In genomic region chr11:2305862-2306823, GRCh38 we compare ENCODE assay signal across 8 cellular contexts. TPM values are rescaled to one million over a fixed set of nuclear protein-coding genes. Genes with fewer than 3 reads are reported as not detected.
DNase-seq lines count a peak whose midpoint lies in the region; ATAC-seq and TF ChIP-seq lines count a peak whose summit lies in the region.

No MANE protein-coding gene starts in this region.

- TF ChIP-seq EP300 in SK-N-SH (IDR thresholded peaks at IDR 0.05; ENCODE audit: borderline replicate concordance in 1 of 2, low read depth in 1 of 2, low read length in 1 of 2) (peak in 1 of 2 experiments; percentile 63; a peak in 1 of 4 replicates), esophagus muscularis mucosa (IDR thresholded peaks at IDR 0.05) (no peak)

- H4K20me1 ChIP-seq in BLaER1 treated with 17β-estradiol and CSF1 and Interleukin-3, amounts not matched to agents 10 nM and 100 nM = peaks cover 0 to 9% (median 0%) of the 10 kb centered on the region in 11 experiments; a peak in 3 of 22 replicates
- H4K20me1 ChIP-seq in SK-N-SH (ENCODE audit: insufficient read depth) = no peaks in the 10 kb centered on the region

- no peak for TF ChIP-seq CTCF in SK-N-SH (IDR thresholded peaks at IDR 0.05)
- TF ChIP-seq CTCF in esophagus muscularis mucosa (IDR thresholded peaks at IDR 0.05) = no peak
- no peak for TF ChIP-seq CTCF in neutrophil (IDR thresholded peaks at IDR 0.05)

- H3K36me3 ChIP-seq in BLaER1 treated with 17β-estradiol and CSF1 and Interleukin-3, amounts not matched to agents 10 nM and 100 nM = no peaks in the 10 kb centered on the region
- no peaks in the 10 kb centered on the region for H3K36me3 ChIP-seq in SK-N-SH (replicated peaks in 1 of 2; ENCODE audit: control insufficient read depth in 1 of 2, insufficient read depth in 2 of 2, low read length in 1 of 2)
- H3K36me3 ChIP-seq in esophagus muscularis mucosa = no peaks in the 10 kb centered on the region
- H3K36me3 ChIP-seq in neutrophil = peaks cover 4% of the 10 kb centered on the region

- H2AFZ ChIP-seq in SK-N-SH (ENCODE audit: low read depth) = peak overlapping the region; percentile 86

- H3K79me2 ChIP-seq in SK-N-SH (ENCODE audit: insufficient read depth) = no peaks in the 10 kb centered on the region

- peak overlapping the region in 5 of 10 experiments; percentile 8 to 46 (median 27); a peak in 4 of 20 replicates for H3K4me3 ChIP-seq in BLaER1 treated with 17β-estradiol and CSF1 and Interleukin-3, amounts not matched to agents 10 nM and 100 nM
- H3K4me3 ChIP-seq in SK-N-SH (ENCODE audit: low read depth in 2 of 2, low read length in 1 of 2) = no peak overlapping the region
- H3K4me3 ChIP-seq in esophagus muscularis mucosa = peak overlapping the region; percentile 12 to 28 (median 22)
- H3K4me3 ChIP-seq in neutrophil (ENCODE audit: low read depth in 1 of 2, low read length in 1 of 2) = peak overlapping the region; percentile 38 to 77

- H3K9ac ChIP-seq in BLaER1 treated with 17β-estradiol and CSF1 and Interleukin-3, amounts not matched to agents 10 nM and 100 nM = peak overlapping the region in 10 of 11 experiments; percentile 4 to 70 (median 53); a peak in 16 of 22 replicates
- H3K9ac ChIP-seq in SK-N-SH = peak overlapping the region; percentile 69

- POLR2A ChIA-PET in SK-N-SH (lab: Yijun Ruan, JAX) = interaction anchor here (0.6 to 1.3 kb wide), 5 partner anchors 94 to 114 kb away, joined by 3 to 4 read pairs (median 3); partner anchors contain the start of gene TSSC4

- intact Hi-C loops in esophagus muscularis mucosa (cut with DNase I) = loop anchor here (1.0 to 10.0 kb wide), 5 partner anchors 71 to 591 kb away; partner anchors contain the start of gene CD81

- CTCF ChIA-PET in SK-N-SH (lab: Yijun Ruan, JAX) = interaction anchor here (0.8 to 13.9 kb wide), 22 partner anchors 11 to 596 kb away, joined by 3 to 318 read pairs (median 6); partner anchors contain the start of genes CD81 and TSSC4

- TF ChIP-seq POLR2A in esophagus muscularis mucosa (IDR thresholded peaks at IDR 0.05; ENCODE audit: low read depth) = no peak

- H3K27me3 ChIP-seq in BLaER1 treated with 17β-estradiol and CSF1 and Interleukin-3, amounts not matched to agents 10 nM and 100 nM = peaks cover 0 to 4% (median 0%) of the 10 kb centered on the region in 11 experiments; a peak in 2 of 22 replicates
- H3K27me3 ChIP-seq in SK-N-SH (ENCODE audit: insufficient read depth) (no peaks in the 10 kb centered on the region), esophagus muscularis mucosa (no peaks in the 10 kb centered on the region), neutrophil (no peaks in the 10 kb centered on the region)

- peak overlapping the region in 9 of 11 experiments; percentile 4 to 71 (median 51); a peak in 14 of 22 replicates for H3K27ac ChIP-seq in BLaER1 treated with 17β-estradiol and CSF1 and Interleukin-3, amounts not matched to agents 10 nM and 100 nM
- H3K27ac ChIP-seq in SK-N-SH (ENCODE audit: low read depth in 2 of 2, low read length in 1 of 2) (peak overlapping the region; percentile 82 to 87), esophagus muscularis mucosa (replicated peaks in 1 of 4) (peak overlapping the region; percentile 79 to 89 (median 88)), neutrophil (peak overlapping the region; percentile 97)

- WGBS in SK-N-SH (ENCODE audit: low lambda C conversion rate) = 48% methylated on average over 15 of the region's 16 CpGs
- 14% methylated on average over 16 of the region's 16 CpGs for whole genome bisulfite sequencing in esophagus muscularis mucosa

- TF ChIP-seq RAD21 in SK-N-SH (IDR thresholded peaks at IDR 0.05; ENCODE audit: low read length) = no peak

- H3K9me2 ChIP-seq in SK-N-SH = no peaks in the 10 kb centered on the region

- no peak for ATAC-seq in GM18511 (IDR thresholded peaks at IDR 0.05; ENCODE audit: unreplicated experiment)

- peaks cover 4% of the 10 kb centered on the region for H3F3A ChIP-seq in SK-N-SH (replicated peaks; ENCODE audit: insufficient read depth)

- H3K4me2 ChIP-seq in BLaER1 treated with 17β-estradiol and CSF1 and Interleukin-3, amounts not matched to agents 10 nM and 100 nM = peak overlapping the region; percentile 47 to 100 (median 83)
- peak overlapping the region; percentile 72 for H3K4me2 ChIP-seq in SK-N-SH

- DNase-seq in SK-N-SH (peak; percentile 46), esophagus muscularis mucosa (ENCODE audit: extremely low spot score) (no peak), DMS53 treated with DMSO at 0.1 percent for 48 hours (lab: John Stamatoyannopoulos, UW; ENCODE audit: unreplicated experiment) (no peak), NCI-H1694 treated with DMSO at 0.1 percent for 48 hours (lab: John Stamatoyannopoulos, UW) (no peak)
- no peak for DNase-seq in activated CD4-positive, CD25-positive, alpha-beta regulatory T cell treated with anti-CD3 and anti-CD28 coated beads, Interleukin-2, amount 50 U/mL, for 72 hours

- peaks cover 61 to 69% (median 65%) of the 10 kb centered on the region in 10 experiments for H3K4me1 ChIP-seq in BLaER1 treated with 17β-estradiol and CSF1 and Interleukin-3, amounts not matched to agents 10 nM and 100 nM
- peaks cover 12 to 48% of the 10 kb centered on the region in 2 experiments; a peak in 3 of 4 replicates for H3K4me1 ChIP-seq in SK-N-SH (ENCODE audit: control insufficient read depth in 1 of 2, insufficient read depth in 2 of 2, low read depth in 1 of 2, low read length in 1 of 2)
- H3K4me1 ChIP-seq in esophagus muscularis mucosa = peaks cover 50 to 56% (median 51%) of the 10 kb centered on the region in 4 donors
- H3K4me1 ChIP-seq in neutrophil (ENCODE audit: control insufficient read depth in 1 of 2, insufficient read depth in 1 of 2, low read depth in 1 of 2, low read length in 1 of 2) = peaks cover 65 to 70% of the 10 kb centered on the region in 2 experiments

- no peaks in the 10 kb centered on the region for H3K9me3 ChIP-seq in BLaER1 treated with 17β-estradiol and CSF1 and Interleukin-3, amounts not matched to agents 10 nM and 100 nM (replicated peaks in 1 of 11)
- H3K9me3 ChIP-seq in SK-N-SH = no peaks in the 10 kb centered on the region
- no peaks in the 10 kb centered on the region for H3K9me3 ChIP-seq in esophagus muscularis mucosa
- no peaks in the 10 kb centered on the region for H3K9me3 ChIP-seq in neutrophil

TF ChIP-seq in SK-N-SH, 30 proteins besides CTCF, POLR2A, EP300 and RAD21 (continues in another document):
- TF ChIP-seq RCOR1 (IDR thresholded peaks at IDR 0.05; ENCODE audit: low read length) (no peak), YY1 (IDR thresholded peaks at IDR 0.05; ENCODE audit: low read depth) (peak; percentile 50; the same call in 1 of the 2 replicates), MAX (IDR thresholded peaks at IDR 0.05; ENCODE audit: low read depth) (peak; percentile 43; the same call in 1 of the 2 replicates), ELF1 (IDR thresholded peaks at IDR 0.05) (no peak), GABPA (IDR thresholded peaks at IDR 0.05; ENCODE audit: low read depth) (0 out of 2 replicates have a peak, but pooled peaks have one; percentile 25), REST (IDR thresholded peaks at IDR 0.05; ENCODE audit: low read depth, low read length) (no peak), TCF12 (IDR thresholded peaks at IDR 0.05) (peak; percentile 98), RXRA (IDR thresholded peaks at IDR 0.05; ENCODE audit: borderline replicate concordance, low read depth) (no peak), POLR2AphosphoS5 (IDR thresholded peaks at IDR 0.05; ENCODE audit: low read depth, low read length) (peak; percentile 79)

RNA-seq across cellular contexts. Expression of gene TSPAN32, which starts 4.3 kb away (rescaled TPM):
- 0.12 and 0.18 TPM in 2 replicates for polyA plus RNA-seq in SK-N-SH (2012; rRNA removed)
- polyA plus RNA-seq in SK-N-SH (2012; cell fraction: cytosol; rRNA removed) = 0.13 and 0.17 TPM in 2 replicates
- polyA plus RNA-seq in SK-N-SH (2012; cell fraction: nucleus; rRNA removed) = 0.75 and 1.2 TPM in 2 replicates
- total RNA-seq in esophagus muscularis mucosa = 1 to 10 TPM in 2 of 4 donors, under 1 TPM in 1, not detected in 1; 0.52 to 3.5 (median 1.2) TPM

RNA-seq across cellular contexts. Expression of gene C11orf21, which starts 4.4 kb away (rescaled TPM):
- 0.03 and 0.06 TPM in 2 replicates for polyA plus RNA-seq in SK-N-SH (2012; rRNA removed)
- polyA plus RNA-seq in SK-N-SH (2012; cell fraction: cytosol; rRNA removed) = 0.05 TPM in 1 of 2 replicates, not detected in the other
- 0.09 and 0.20 TPM in 2 replicates for polyA plus RNA-seq in SK-N-SH (2012; cell fraction: nucleus; rRNA removed)
- total RNA-seq in esophagus muscularis mucosa = 1 to 10 TPM in 1 of 4 donors, under 1 TPM in 2, not detected in 1; 0.29 to 1.2 (median 0.83) TPM

RNA-seq across cellular contexts. Expression of gene ASCL2, which starts 35.8 kb away (rescaled TPM):
- not detected in 2 replicates for polyA plus RNA-seq in SK-N-SH (2012; rRNA removed)
- not detected in 2 replicates for polyA plus RNA-seq in SK-N-SH (2012; cell fraction: cytosol; rRNA removed)
- not detected in 2 replicates for polyA plus RNA-seq in SK-N-SH (2012; cell fraction: nucleus; rRNA removed)
- total RNA-seq in esophagus muscularis mucosa = under 1 TPM in 3 of 4 donors, not detected in 1; 0.32 to 0.83 (median 0.42) TPM

Comparison
In these comparisons a context has a peak if more than half of its experiments do, and no peak if none do; other contexts are left out.
1. H3K4me3 ChIP-seq: peak in esophagus muscularis mucosa (4 of 4) and neutrophil (2 of 2); none in SK-N-SH (0 of 2).
2. Peak in every context shown above with its lines, with median percentiles within 50 percentile points of each other: H3K27ac ChIP-seq.